In the genomic region with DNA sequence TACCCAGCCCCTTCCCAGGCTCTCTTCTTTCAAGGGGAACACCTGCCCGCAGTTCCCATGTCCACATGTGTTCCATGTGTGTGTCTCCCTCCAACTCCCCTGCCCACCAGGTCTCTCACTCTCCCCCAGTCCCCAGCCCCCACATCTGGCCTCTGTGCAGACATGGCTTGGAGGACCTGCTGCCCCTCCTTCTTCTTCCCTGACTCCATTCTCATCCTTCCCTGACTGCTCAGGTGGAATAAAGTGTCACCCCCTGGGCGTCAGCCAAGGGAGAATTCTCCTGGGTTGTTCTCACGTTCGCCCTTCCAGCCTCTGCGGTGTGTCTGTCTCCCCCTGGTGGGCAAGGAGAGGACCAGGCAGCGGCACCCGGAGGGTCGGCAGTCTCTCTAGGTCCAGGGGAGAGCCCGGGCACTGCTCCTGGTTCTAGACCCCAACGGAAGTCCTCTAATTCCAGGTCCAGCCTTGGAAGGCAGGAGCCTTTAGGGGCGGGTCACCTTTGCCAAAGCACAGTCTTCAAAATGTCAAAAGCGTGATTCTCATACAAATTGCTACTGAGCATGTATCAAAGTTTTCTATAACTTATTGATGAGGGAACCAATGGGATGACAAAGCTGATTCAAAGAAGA, we compare ENCODE assay signal across 8 cellular contexts. TPM values are rescaled to one million over a fixed set of nuclear protein-coding genes. Genes with fewer than 3 reads are reported as not detected.
DNase-seq lines count a peak whose midpoint lies in the region; ATAC-seq and TF ChIP-seq lines count a peak whose summit lies in the region.

No MANE protein-coding gene starts in this region.

- no peak for TF ChIP-seq POLR2A in spleen (IDR thresholded peaks at IDR 0.05)

- ATAC-seq in SK-N-SH treated with all-trans-retinoic acid at 6 μM for 48 hours (peak; percentile 89), left cardiac atrium (peak in 1 of 2 donors; percentile 75), GM18868 (IDR thresholded peaks at IDR 0.05; ENCODE audit: unreplicated experiment) (no peak), HG03469 (IDR thresholded peaks at IDR 0.05; ENCODE audit: unreplicated experiment) (no peak)

- H3K36me3 Mint-ChIP-seq in activated naive CD4-positive, alpha-beta T cell treated with anti-CD3 and anti-CD28 coated beads for 36 hours (ENCODE audit: low read depth): no peaks in the 10 kb centered on the region

- intact Hi-C loops in activated naive CD4-positive, alpha-beta T cell treated with anti-CD3 and anti-CD28 coated beads for 36 hours (cut with micrococcal nuclease): loop anchor here (1.0 kb wide), 2 partner anchors 30 to 55 kb away; no protein-coding TSS in a partner anchor
- intact Hi-C loops in left cardiac atrium (cut with DNase I): no loop called here
- intact Hi-C loops in spleen (cut with DNase I; ENCODE audit: low total_unique reads): no loop called here

- H3K36me3 ChIP-seq in spleen: no peaks in the 10 kb centered on the region

- H3K4me1 Mint-ChIP-seq in activated naive CD4-positive, alpha-beta T cell treated with anti-CD3 and anti-CD28 coated beads for 36 hours (ENCODE audit: low read depth): peaks cover 42% of the 10 kb centered on the region

- CTCF ChIA-PET in activated naive CD4-positive, alpha-beta T cell treated with anti-CD3 and anti-CD28 coated beads for 36 hours (lab: Charles Lee): interaction anchor here (0.7 to 5.1 kb wide), 9 partner anchors 11 to 258 kb away, joined by 3 to 67 read pairs (median 5); partner anchors contain the start of gene EBF4

- DNase-seq in GM03348 (ENCODE audit: low spot score) (peak; percentile 82), M059J (ENCODE audit: low read depth) (peak; percentile 74), left cardiac atrium (peak; percentile 54), spleen (peak; percentile 86)
- peak; percentile 81 for DNase-seq in activated naive CD4-positive, alpha-beta T cell treated with anti-CD3 and anti-CD28 coated beads for 36 hours

- WGBS in spleen, 5 donors: 10 to 13% (median 11%) methylated on average over 12 of the region's 12 CpGs

- peak; percentile 58 to 91 (median 85) for TF ChIP-seq CTCF in spleen (IDR thresholded peaks at IDR 0.05 in 8 of 11, conservative IDR thresholded peaks at IDR 0.05 in 3 of 11)

- peak overlapping the region in 1 of 8 donors; percentile 71 for H3K27ac ChIP-seq in spleen

- no peaks in the 10 kb centered on the region for H3K27me3 Mint-ChIP-seq in activated naive CD4-positive, alpha-beta T cell treated with anti-CD3 and anti-CD28 coated beads for 36 hours (ENCODE audit: low read depth)

- no peaks in the 10 kb centered on the region for H3K9me3 Mint-ChIP-seq in activated naive CD4-positive, alpha-beta T cell treated with anti-CD3 and anti-CD28 coated beads for 36 hours

- H3K4me3 ChIP-seq in spleen: no peak overlapping the region

- H3K4me3 Mint-ChIP-seq in activated naive CD4-positive, alpha-beta T cell treated with anti-CD3 and anti-CD28 coated beads for 36 hours: no peak overlapping the region

- no peaks in the 10 kb centered on the region for H3K9me3 ChIP-seq in spleen

- H3K27ac Mint-ChIP-seq in activated naive CD4-positive, alpha-beta T cell treated with anti-CD3 and anti-CD28 coated beads for 36 hours: no peak overlapping the region

- H3K4me1 ChIP-seq in spleen: peaks cover 0 to 25% (median 9%) of the 10 kb centered on the region in 6 donors

- peaks cover 0 to 18% (median 0%) of the 10 kb centered on the region in 7 donors for H3K27me3 ChIP-seq in spleen (replicated peaks in 1 of 7)

TF ChIP-seq in SK-N-SH treated with all-trans-retinoic acid at 6 μM for 48 hours, 23 proteins besides CTCF, POLR2A, EP300 and RAD21:
- TF ChIP-seq GLIS3 (CRISPR knock-in tag; IDR thresholded peaks at IDR 0.05): no peak
- TF ChIP-seq ZNF8 (CRISPR knock-in tag; IDR thresholded peaks at IDR 0.05): no peak
- no peak for TF ChIP-seq CREB5 (CRISPR knock-in tag; IDR thresholded peaks at IDR 0.05; ENCODE audit: low read depth)
- TF ChIP-seq, protein P1, sequence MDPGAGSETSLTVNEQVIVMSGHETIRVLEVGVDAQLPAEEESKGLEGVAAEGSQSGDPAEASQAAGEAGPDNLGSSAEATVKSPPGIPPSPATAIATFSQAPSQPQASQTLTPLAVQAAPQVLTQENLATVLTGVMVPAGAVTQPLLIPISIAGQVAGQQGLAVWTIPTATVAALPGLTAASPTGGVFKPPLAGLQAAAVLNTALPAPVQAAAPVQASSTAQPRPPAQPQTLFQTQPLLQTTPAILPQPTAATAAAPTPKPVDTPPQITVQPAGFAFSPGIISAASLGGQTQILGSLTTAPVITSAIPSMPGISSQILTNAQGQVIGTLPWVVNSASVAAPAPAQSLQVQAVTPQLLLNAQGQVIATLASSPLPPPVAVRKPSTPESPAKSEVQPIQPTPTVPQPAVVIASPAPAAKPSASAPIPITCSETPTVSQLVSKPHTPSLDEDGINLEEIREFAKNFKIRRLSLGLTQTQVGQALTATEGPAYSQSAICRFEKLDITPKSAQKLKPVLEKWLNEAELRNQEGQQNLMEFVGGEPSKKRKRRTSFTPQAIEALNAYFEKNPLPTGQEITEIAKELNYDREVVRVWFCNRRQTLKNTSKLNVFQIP (CRISPR knock-in tag; IDR thresholded peaks at IDR 0.05; ENCODE audit: borderline replicate concordance, low read depth): no peak
- TF ChIP-seq TOX (CRISPR knock-in tag; IDR thresholded peaks at IDR 0.05; ENCODE audit: borderline replicate concordance): no peak
- no peak for TF ChIP-seq RARB (CRISPR knock-in tag; IDR thresholded peaks at IDR 0.05)
TF ChIP-seq in SK-N-SH treated with all-trans-retinoic acid at 6 μM for 48 hours: peak in this region for 0.

RNA-seq across cellular contexts. Expression of gene EBF4, which starts 50.5 kb away (rescaled TPM):
- total RNA-seq in M059J (2014; rRNA removed; shearing (Covaris generic)): 1.1 and 1.5 TPM in 2 replicates
- total RNA-seq in activated naive CD4-positive, alpha-beta T cell treated with anti-CD3 and anti-CD28 coated beads for 36 hours: 1 to 10 TPM; 3.2 to 3.5 TPM
- total RNA-seq in left cardiac atrium (1 to 10 TPM; 4.4 to 6.5 TPM), spleen (10 to 100 TPM in 2 of 7 donors, 1 to 10 TPM in 5; 3.9 to 19.2 (median 6.9) TPM)
- polyA plus RNA-seq in spleen: 1 to 10 TPM; 2.5 to 4.8 (median 4.8) TPM

RNA-seq across cellular contexts. Expression of gene CPXM1, which starts 57.4 kb away (rescaled TPM):
- 0.15 and 0.42 TPM in 2 replicates for total RNA-seq in M059J (2014; rRNA removed; shearing (Covaris generic))
- total RNA-seq in activated naive CD4-positive, alpha-beta T cell treated with anti-CD3 and anti-CD28 coated beads for 36 hours: 1 to 10 TPM; 2.0 to 2.2 TPM
- total RNA-seq in left cardiac atrium: 1 to 10 TPM; 4.3 to 8.7 TPM
- 1 to 10 TPM in 2 of 7 donors, under 1 TPM in 5; 0.23 to 1.9 (median 0.44) TPM for total RNA-seq in spleen
- 1 to 10 TPM in 1 of 3 donors, under 1 TPM in 2; 0.41 to 2.9 (median 0.64) TPM for polyA plus RNA-seq in spleen
